Comparison of ENCODE assay signal across 22 cellular contexts in the genomic region with DNA sequence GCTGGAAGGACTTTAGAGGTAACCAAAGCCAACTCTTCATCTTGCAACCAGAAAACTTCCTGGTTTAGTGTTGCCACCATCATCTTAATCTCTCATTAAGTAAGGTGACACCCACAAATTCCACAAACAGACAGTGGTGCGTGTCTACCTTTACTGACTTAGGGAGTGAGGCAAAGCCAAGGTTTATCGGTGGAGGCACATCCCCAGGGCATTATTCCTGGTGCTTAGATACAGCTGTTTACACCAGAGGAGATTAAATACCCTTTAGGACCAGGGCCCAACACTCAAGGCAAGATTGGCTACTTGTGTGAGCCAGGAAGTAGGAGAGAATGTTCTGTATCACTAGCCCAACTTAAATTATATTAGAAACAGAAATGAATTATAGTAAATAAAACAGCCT. TPM values are rescaled to one million over a fixed set of nuclear protein-coding genes. Genes with fewer than 3 reads are reported as not detected.
"Had no signal": no experiment of that assay in that cellular context is flagged by ENCODE, and none has a peak within 500 bp of the region (broad histone marks: within the 10 kb centered on the region; RNA-seq: fewer than 3 reads in every experiment).

No MANE protein-coding gene starts in this region.

- DNase-seq: activated CD4-positive, alpha-beta T cell treated with anti-CD3 and anti-CD28 coated beads, Interleukin-2, amount 50 U/mL, for 48 hours; activated CD8-positive, alpha-beta memory T cell treated with anti-CD3 and anti-CD28 coated beads, Interleukin-2, amount 10 ng/mL, durations not matched to agents 7 days and 5 days; activated effector memory CD4-positive, alpha-beta T cell treated with Interleukin-2 at 50 U/mL for 16 hours; activated T-cell treated with anti-CD3 and anti-CD28 coated beads, Interleukin-2, amount 50 U/mL, for 24 hours; amniotic stem cell; brain microvascular endothelial cell; endodermal cell; hypothalamus; left cardiac atrium; ovary; stimulated activated CD4-positive, alpha-beta T cell treated with anti-CD3 and anti-CD28 coated beads, Interleukin-4, amount 100 ng/mL, for 24 hours; stimulated activated naive CD8-positive, alpha-beta T cell treated with anti-CD3 and anti-CD28 coated beads, Interleukin-15, amount 100 ng/mL, for 72 hours; testis had no signal

- H3K36me3 ChIP-seq: brain microvascular endothelial cell, ovary had no signal

- H3K27me3 Mint-ChIP-seq: dendritic cell treated with granulocyte-macrophage colony-stimulating factor and Interleukin-4, amounts not matched to agents 40 ng/mL and 50 ng/mL, for 4 days had no signal

- H3K36me3 Mint-ChIP-seq: activated CD8-positive, alpha-beta memory T cell treated with anti-CD3 and anti-CD28 coated beads, Interleukin-2, amount 10 ng/mL, durations not matched to agents 7 days and 5 days; natural killer cell treated with Interleukin-12 subunit alpha and Interleukin-12 subunit beta and Interleukin-15 and Interleukin-18, amount 100 ng/mL, for 72 hours had no signal

- H3K4me3 ChIP-seq: ovary, testis had no signal

- H3K27me3 ChIP-seq: brain microvascular endothelial cell, ovary, testis had no signal

- H3K9me3 ChIP-seq: ovary, testis had no signal

- H3K4me1 Mint-ChIP-seq: activated CD8-positive, alpha-beta memory T cell treated with anti-CD3 and anti-CD28 coated beads, Interleukin-2, amount 10 ng/mL, durations not matched to agents 7 days and 5 days; stimulated activated naive CD8-positive, alpha-beta T cell treated with anti-CD3 and anti-CD28 coated beads, Interleukin-15, amount 100 ng/mL, for 72 hours had no signal

- H3K27ac ChIP-seq: brain microvascular endothelial cell, ovary, testis had no signal

- ATAC-seq: activated CD8-positive, alpha-beta memory T cell treated with anti-CD3 and anti-CD28 coated beads, Interleukin-2, amount 10 ng/mL, durations not matched to agents 7 days and 5 days; activated naive CD4-positive, alpha-beta T cell treated with anti-CD3 and anti-CD28 coated beads, Interleukin-2, amount 50 U/mL, for 72 hours; esophagus mucosa; left cardiac atrium; natural killer cell treated with Interleukin-12 subunit alpha and Interleukin-12 subunit beta and Interleukin-15 and Interleukin-18, amount 100 ng/mL, for 72 hours; stimulated activated naive CD8-positive, alpha-beta T cell treated with anti-CD3 and anti-CD28 coated beads, Interleukin-15, amount 100 ng/mL, for 72 hours had no signal

- H3K4me3 Mint-ChIP-seq: activated CD8-positive, alpha-beta memory T cell treated with anti-CD3 and anti-CD28 coated beads, Interleukin-2, amount 10 ng/mL, durations not matched to agents 7 days and 5 days; activated T-cell treated with anti-CD3 and anti-CD28 coated beads, Interleukin-2, amount 50 U/mL, for 24 hours; dendritic cell treated with granulocyte-macrophage colony-stimulating factor and Interleukin-4, amounts not matched to agents 40 ng/mL and 50 ng/mL, for 4 days; endodermal cell; natural killer cell treated with Interleukin-12 subunit alpha and Interleukin-12 subunit beta and Interleukin-15 and Interleukin-18, amount 100 ng/mL, for 72 hours; stimulated activated naive CD8-positive, alpha-beta T cell treated with anti-CD3 and anti-CD28 coated beads, Interleukin-15, amount 100 ng/mL, for 72 hours had no signal

- H3K27ac Mint-ChIP-seq: activated CD8-positive, alpha-beta memory T cell treated with anti-CD3 and anti-CD28 coated beads, Interleukin-2, amount 10 ng/mL, durations not matched to agents 7 days and 5 days; activated naive CD4-positive, alpha-beta T cell treated with anti-CD3 and anti-CD28 coated beads, Interleukin-2, amount 50 U/mL, for 72 hours; activated T-cell treated with anti-CD3 and anti-CD28 coated beads, Interleukin-2, amount 50 U/mL, for 24 hours; dendritic cell treated with granulocyte-macrophage colony-stimulating factor and Interleukin-4, amounts not matched to agents 40 ng/mL and 50 ng/mL, for 4 days; endodermal cell; natural killer cell treated with Interleukin-12 subunit alpha and Interleukin-12 subunit beta and Interleukin-15 and Interleukin-18, amount 100 ng/mL, for 72 hours; stimulated activated naive CD8-positive, alpha-beta T cell treated with anti-CD3 and anti-CD28 coated beads, Interleukin-15, amount 100 ng/mL, for 72 hours had no signal

RNA-seq across cellular contexts. Expression of gene STOML3, which starts 9.5 kb away (rescaled TPM):
- total RNA-seq: activated CD8-positive, alpha-beta memory T cell treated with anti-CD3 and anti-CD28 coated beads, Interleukin-2, amount 10 ng/mL, durations not matched to agents 7 days and 5 days; activated naive CD4-positive, alpha-beta T cell treated with anti-CD3 and anti-CD28 coated beads, Interleukin-2, amount 50 U/mL, for 72 hours; endodermal cell; esophagus mucosa; glomerular endothelial cell; left cardiac atrium; lung microvascular endothelial cell; mucosa of gallbladder; natural killer cell treated with Interleukin-12 subunit alpha and Interleukin-12 subunit beta and Interleukin-15 and Interleukin-18, amount 100 ng/mL, for 72 hours; T-helper 2 cell treated with Interferon-gamma antibody and Interleukin-4, amounts not matched to agents 100 ng/mL and 5 ng/mL, for 36 hours; ureter had no signal
- polyA plus RNA-seq: ovary had no signal
